ENCODE assay signal across 24 cellular contexts in genomic region chr22:48060266-48060665, GRCh38.
"Had no signal": no experiment of that assay in that cellular context is flagged by ENCODE, and none has a peak within 500 bp of the region (broad histone marks: within the 10 kb centered on the region; RNA-seq: fewer than 3 reads in every experiment).

No MANE protein-coding gene starts in this region.

- H3K4me1 ChIP-seq: stomach, suprapubic skin, testis, thyroid gland, tibial artery, tibial nerve, transverse colon, upper lobe of left lung, upper lobe of right lung, uterus, vagina had no signal

- H3K4me3 ChIP-seq: stomach, suprapubic skin, testis, thoracic aorta, thyroid gland, tibial artery, tibial nerve, transverse colon, upper lobe of left lung, upper lobe of right lung, uterus, vagina had no signal

- H3K36me3 ChIP-seq: stomach, suprapubic skin, thoracic aorta, thyroid gland, tibial artery, tibial nerve, transverse colon, upper lobe of left lung, upper lobe of right lung, uterus, vagina had no signal

- H3K27me3 ChIP-seq: testis, thyroid gland, tibial nerve, transverse colon, upper lobe of right lung, uterus, vagina had no signal

- H3K9me3 ChIP-seq: suprapubic skin, testis, thoracic aorta, thyroid gland, transverse colon, upper lobe of left lung, upper lobe of right lung, uterus, vagina had no signal

- H3K27ac ChIP-seq: stomach, suprapubic skin, testis, thoracic aorta, thyroid gland, tibial artery, tibial nerve, transverse colon, upper lobe of left lung, upper lobe of right lung, uterus, vagina had no signal

- DNase-seq: stimulated activated CD4-positive, alpha-beta T cell treated with anti-CD3 and anti-CD28 coated beads, Interleukin-2, amount 100 ng/mL, for 48 hours; stimulated activated CD4-positive, alpha-beta T cell treated with anti-CD3 and anti-CD28 coated beads, Interleukin-4, amount 100 ng/mL, for 1 hour; stimulated activated CD4-positive, alpha-beta T cell treated with anti-CD3 and anti-CD28 coated beads, Interleukin-4, amount 100 ng/mL, for 24 hours; stimulated activated CD4-positive, alpha-beta T cell treated with anti-CD3 and anti-CD28 coated beads, Interleukin-4, amount 100 ng/mL, for 4 hours; stimulated activated CD8-positive, alpha-beta memory T cell treated with anti-CD3 and anti-CD28 coated beads, Interleukin-4, amount 100 ng/mL, for 48 hours; stimulated activated naive B cell treated with anti-CD40 and anti-IgM and Interleukin-4, amounts not matched to agents 10 μg/mL and 1 μg/mL and 100 μg/mL, for 72 hours; stimulated activated naive CD4-positive, alpha-beta T cell; stimulated activated naive CD4-positive, alpha-beta T cell treated with Interleukin-2 at 50 U/mL for 16 hours; stimulated activated naive CD8-positive, alpha-beta T cell treated with anti-CD3 and anti-CD28 coated beads, Interleukin-15, amount 100 ng/mL, for 72 hours; stimulated activated naive CD8-positive, alpha-beta T cell treated with anti-CD3 and anti-CD28 coated beads, Interleukin-15, Interleukin-2, amounts not matched to agents 100 U/mL and 50 U/mL, for 24 hours; stomach; substantia nigra; testis; thyroid gland; transverse colon; trophoblast cell; uterus had no signal
